Comparison of ENCODE assay signal across 14 cellular contexts in the genomic region with DNA sequence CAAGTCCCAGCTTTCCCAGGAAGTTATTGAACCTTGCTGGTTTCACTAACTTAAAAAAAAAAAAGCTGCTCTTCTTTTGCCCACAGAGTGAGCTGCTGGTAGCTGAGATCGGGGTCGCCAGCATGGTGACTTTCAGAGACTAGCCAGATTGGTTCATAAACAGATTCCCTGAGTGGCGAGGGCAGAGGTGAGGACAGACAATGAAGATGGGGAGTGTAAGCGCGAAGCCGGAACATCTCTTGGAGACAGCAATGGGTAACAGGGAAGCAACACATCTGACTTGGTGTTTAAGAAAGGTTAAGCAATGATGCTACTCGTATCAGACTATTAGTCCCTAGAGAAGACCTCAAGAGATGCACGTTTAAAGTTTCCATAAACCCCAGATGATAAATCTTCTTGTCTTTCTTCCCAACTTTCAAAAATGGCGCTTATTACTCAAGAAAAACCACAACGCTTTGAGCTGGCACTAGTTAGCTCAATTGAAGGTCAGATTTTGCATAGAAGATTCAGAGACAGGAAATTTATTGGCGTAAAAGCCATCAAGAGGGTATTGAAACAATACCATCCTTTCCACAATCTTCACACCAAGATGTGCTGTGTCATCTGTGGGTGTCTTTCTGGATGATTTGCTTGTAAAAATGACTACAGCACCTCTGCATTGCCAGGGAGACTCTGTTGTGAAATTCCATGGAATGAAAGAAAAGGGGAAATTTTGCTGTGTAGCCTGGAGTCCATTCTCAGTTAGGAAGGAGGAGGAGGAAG.
DNase-seq lines count a peak whose midpoint lies in the region; ATAC-seq lines count a peak whose summit lies in the region.
"Had no signal": no experiment of that assay in that cellular context is flagged by ENCODE, and none has a peak within 500 bp of the region (broad histone marks: within the 10 kb centered on the region; RNA-seq: fewer than 3 reads in every experiment).

No MANE protein-coding gene starts in this region.

- H3K27ac Mint-ChIP-seq in activated T-cell treated with anti-CD3 and anti-CD28 coated beads, Interleukin-2, amount 50 U/mL, for 24 hours, result peak overlapping the region; percentile 90
- peak overlapping the region; percentile 92 for H3K27ac Mint-ChIP-seq in activated T-helper 17 cell treated with anti-CD3 and anti-CD28 coated beads, Interleukin-2, amount 50 U/mL, for 72 hours

- ATAC-seq in activated T-helper 17 cell treated with anti-CD3 and anti-CD28 coated beads, Interleukin-2, amount 50 U/mL, for 72 hours (replicated peaks), result peak; percentile 73
- ATAC-seq: heart right ventricle had no signal

- H3K4me1 Mint-ChIP-seq in activated T-cell treated with anti-CD3 and anti-CD28 coated beads, Interleukin-2, amount 50 U/mL, for 24 hours (ENCODE audit: low read depth), result peaks cover 36% of the 10 kb centered on the region
- peaks cover 19% of the 10 kb centered on the region for H3K4me1 Mint-ChIP-seq in activated T-helper 17 cell treated with anti-CD3 and anti-CD28 coated beads, Interleukin-2, amount 50 U/mL, for 72 hours
- H3K4me1 Mint-ChIP-seq: H9 had no signal

- intact Hi-C loops in cardiac septum (cut with DNase I), result no loop called here

- no peaks in the 10 kb centered on the region for H3K27me3 Mint-ChIP-seq in activated T-cell treated with anti-CD3 and anti-CD28 coated beads, Interleukin-2, amount 50 U/mL, for 24 hours
- no peaks in the 10 kb centered on the region for H3K27me3 Mint-ChIP-seq in activated T-helper 17 cell treated with anti-CD3 and anti-CD28 coated beads, Interleukin-2, amount 50 U/mL, for 72 hours

- no peaks in the 10 kb centered on the region for H3K9me3 Mint-ChIP-seq in activated T-cell treated with anti-CD3 and anti-CD28 coated beads, Interleukin-2, amount 50 U/mL, for 24 hours
- no peaks in the 10 kb centered on the region for H3K9me3 Mint-ChIP-seq in activated T-helper 17 cell treated with anti-CD3 and anti-CD28 coated beads, Interleukin-2, amount 50 U/mL, for 72 hours
- H3K9me3 Mint-ChIP-seq: H9 had no signal

- peak; percentile 55 for DNase-seq in activated T-cell treated with anti-CD3 and anti-CD28 coated beads, Interleukin-2, amount 50 U/mL, for 24 hours
- no peak for DNase-seq in activated T-cell treated with anti-CD3 and anti-CD28 coated beads for 4 hours
- peak; percentile 62 to 90 for DNase-seq in NOMO-1 (lab: John Stamatoyannopoulos, UW; ENCODE audit: unreplicated experiment in 2 of 2)
- DNase-seq in stimulated activated CD8-positive, alpha-beta memory T cell treated with anti-CD3 and anti-CD28 coated beads, Interleukin-4, amount 100 ng/mL, for 48 hours, result peak; percentile 56
- no peak for DNase-seq in foreskin melanocyte
- no peak for DNase-seq in cardiac septum (ENCODE audit: low spot score)
- no peak for DNase-seq in DMS53 treated with DMSO at 0.1 percent for 48 hours (lab: John Stamatoyannopoulos, UW; ENCODE audit: unreplicated experiment)
- DNase-seq: DMS 273 treated with DMSO at 0.1 percent for 48 hours, H9, heart right ventricle, NCI-H1436 treated with DMSO at 0.1 percent for 48 hours, NCI-H446, testis had no signal

- peak overlapping the region; percentile 30 for H3K4me3 Mint-ChIP-seq in activated T-cell treated with anti-CD3 and anti-CD28 coated beads, Interleukin-2, amount 50 U/mL, for 24 hours
- H3K4me3 Mint-ChIP-seq in activated T-helper 17 cell treated with anti-CD3 and anti-CD28 coated beads, Interleukin-2, amount 50 U/mL, for 72 hours, result peak overlapping the region; percentile 70
- H3K4me3 Mint-ChIP-seq: H9 had no signal

- H3K36me3 Mint-ChIP-seq in activated T-cell treated with anti-CD3 and anti-CD28 coated beads, Interleukin-2, amount 50 U/mL, for 24 hours (ENCODE audit: low read depth), result no peaks in the 10 kb centered on the region
- no peaks in the 10 kb centered on the region for H3K36me3 Mint-ChIP-seq in activated T-helper 17 cell treated with anti-CD3 and anti-CD28 coated beads, Interleukin-2, amount 50 U/mL, for 72 hours (ENCODE audit: low read depth)

Comparison
In these comparisons a context has a peak if more than half of its experiments do, and no peak if none do; other contexts are left out.
1. DNase-seq: peak in activated T-cell treated with anti-CD3 and anti-CD28 coated beads, Interleukin-2, amount 50 U/mL, for 24 hours (single experiment), NOMO-1 (2 of 2) and stimulated activated CD8-positive, alpha-beta memory T cell treated with anti-CD3 and anti-CD28 coated beads, Interleukin-4, amount 100 ng/mL, for 48 hours (single experiment); none in activated T-cell treated with anti-CD3 and anti-CD28 coated beads for 4 hours (single experiment), foreskin melanocyte (single experiment), cardiac septum (single experiment) and DMS53 treated with DMSO at 0.1 percent for 48 hours (single experiment).